8 cellular contexts compared by ENCODE assay signal in genomic region chr16:3880623-3881498, GRCh38. TPM values are rescaled to one million over a fixed set of nuclear protein-coding genes. Genes with fewer than 3 reads are reported as not detected.
DNase-seq lines count a peak whose midpoint lies in the region; ATAC-seq lines count a peak whose summit lies in the region.

Gene CREBBP, minus strand, starts transcription at chr16:3880713. Its CDS starts 797 bp downstream, at chr16:3879916.

- no peak within 1 kb of the TSS for H3K4me3 ChIP-seq in CD4-positive, CD25-positive, alpha-beta regulatory T cell (ENCODE audit: low read depth, low read length)

- H3K27me3 ChIP-seq in CD4-positive, CD25-positive, alpha-beta regulatory T cell (ENCODE audit: control insufficient read depth, insufficient read depth, low read length): no peaks in the 10 kb centered on the region

- H3K36me3 Mint-ChIP-seq in CD4-positive, CD25-positive, alpha-beta regulatory T cell: peaks cover 13% of the 10 kb centered on the region

- peak; percentile 84 to 85 for ATAC-seq in CD4-positive, CD25-positive, alpha-beta regulatory T cell (ENCODE audit: low read depth in 2 of 2)
- peak; percentile 77 for ATAC-seq in GM19455 (IDR thresholded peaks at IDR 0.05; ENCODE audit: unreplicated experiment)

- DNase-seq in CD4-positive, CD25-positive, alpha-beta regulatory T cell: peak; percentile 84 to 92 (median 90)
- DNase-seq in HPDE6-E6E7 (ENCODE audit: extremely low spot score): peak; percentile 67
- DNase-seq in NK-92 (lab: John Stamatoyannopoulos, UW; ENCODE audit: unreplicated experiment): peak; percentile 51
- peak; percentile 61 to 81 for DNase-seq in activated CD8-positive, alpha-beta memory T cell treated with anti-CD3 and anti-CD28 coated beads for 1 hour (ENCODE audit: extremely low read depth in 1 of 2, low read depth in 1 of 2)
- DNase-seq in effector CD8-positive, alpha-beta T cell (lab: John Stamatoyannopoulos, UW): peak; percentile 90
- DNase-seq in lung microvascular endothelial cell (ENCODE audit: low read depth in 2 of 2): peak; percentile 91 to 94
- peak; percentile 74 to 84 (median 79) for DNase-seq in stimulated activated CD4-positive, alpha-beta T cell treated with anti-CD3 and anti-CD28 coated beads, TNF-alpha, amount 100 ng/mL, for 4 hours (ENCODE audit: low read depth in 3 of 3)

- peak within 1 kb of the TSS; percentile 43 to 93 (median 89) for H3K27ac Mint-ChIP-seq in CD4-positive, CD25-positive, alpha-beta regulatory T cell

- H3K4me3 Mint-ChIP-seq in CD4-positive, CD25-positive, alpha-beta regulatory T cell: peak within 1 kb of the TSS; percentile 92 to 98 (median 96)

- peaks cover 3% of the 10 kb centered on the region for H3K36me3 ChIP-seq in CD4-positive, CD25-positive, alpha-beta regulatory T cell (ENCODE audit: control insufficient read depth, insufficient read depth, low read length)

- peaks cover 17% of the 10 kb centered on the region for H3K27me3 Mint-ChIP-seq in CD4-positive, CD25-positive, alpha-beta regulatory T cell

- peaks cover 0 to 2% (median 0%) of the 10 kb centered on the region in 7 donors for H3K9me3 Mint-ChIP-seq in CD4-positive, CD25-positive, alpha-beta regulatory T cell

- peaks cover 43% of the 10 kb centered on the region for H3K4me1 ChIP-seq in CD4-positive, CD25-positive, alpha-beta regulatory T cell (ENCODE audit: control insufficient read depth, insufficient read depth, low read length, poor library complexity, severe bottlenecking)

- H3K27ac ChIP-seq in CD4-positive, CD25-positive, alpha-beta regulatory T cell (ENCODE audit: insufficient read depth, low read length, poor library complexity, severe bottlenecking): peak within 1 kb of the TSS; percentile 51

- peaks cover 21 to 44% (median 33%) of the 10 kb centered on the region in 4 donors for H3K4me1 Mint-ChIP-seq in CD4-positive, CD25-positive, alpha-beta regulatory T cell

- H3K9me3 ChIP-seq in CD4-positive, CD25-positive, alpha-beta regulatory T cell (ENCODE audit: control insufficient read depth in 2 of 2, low read length in 2 of 2): no peaks in the 10 kb centered on the region

RNA-seq across cellular contexts. Expression of gene CREBBP, which starts in this region (rescaled TPM):
- 192 TPM for total RNA-seq in CD4-positive, CD25-positive, alpha-beta regulatory T cell
- 1 to 10 TPM; 3.3 to 8.1 (median 4.0) TPM for polyA plus RNA-seq in CD4-positive, CD25-positive, alpha-beta regulatory T cell
- 9.4 and 15.9 TPM in 2 replicates for total RNA-seq in lung microvascular endothelial cell

Comparison
In these comparisons a context has a peak if more than half of its experiments do, and no peak if none do; other contexts are left out.
1. RNA of gene CREBBP (total RNA-seq): 192 TPM in CD4-positive, CD25-positive, alpha-beta regulatory T cell (single experiment); 9.4 to 15.9 TPM in lung microvascular endothelial cell; every median in the first group is over 10 times any median in the second.
2. Peak in every context shown above with its lines, with median percentiles within 50 percentile points of each other: DNase-seq.